8 cellular contexts compared by ENCODE assay signal in genomic region chr2:58428553-58429284, GRCh38.
DNase-seq lines count a peak whose midpoint lies in the region; ATAC-seq and TF ChIP-seq lines count a peak whose summit lies in the region.

No MANE protein-coding gene starts in this region.

- no peak overlapping the region; the same call in 1 of the 2 replicates for H3K4me3 ChIP-seq in IMR-90 (ENCODE audit: insufficient read depth, low read depth, low read length)

- peaks cover 7% of the 10 kb centered on the region for H3K27me3 ChIP-seq in IMR-90 (ENCODE audit: control insufficient read depth, insufficient read depth, low read length)

- H3K23ac ChIP-seq in IMR-90 (ENCODE audit: low read depth, low read length): no peak overlapping the region

- ATAC-seq in activated CD8-positive, alpha-beta memory T cell treated with anti-CD3 and anti-CD28 coated beads, Interleukin-2, amount 10 ng/mL, durations not matched to agents 7 days and 5 days: no peak
- ATAC-seq in IMR-90 (ENCODE audit: low read depth): no peak

- dilution Hi-C loops in IMR-90 (cut with HindIII; ENCODE audit: low sequenced_read_pairs, unreplicated experiment): no loop called here

- no peak overlapping the region for H4K5ac ChIP-seq in IMR-90 (ENCODE audit: low read depth, low read length)

- no peaks in the 10 kb centered on the region for H3K9me3 ChIP-seq in IMR-90 (ENCODE audit: control insufficient read depth, insufficient read depth, low read length)

- H3K36me3 Mint-ChIP-seq in activated CD8-positive, alpha-beta memory T cell treated with anti-CD3 and anti-CD28 coated beads, Interleukin-2, amount 10 ng/mL, durations not matched to agents 7 days and 5 days: no peaks in the 10 kb centered on the region

- no peak overlapping the region for H4K8ac ChIP-seq in IMR-90 (ENCODE audit: low read depth in 2 of 2, low read length in 2 of 2)

- H3K18ac ChIP-seq in IMR-90 (ENCODE audit: low read depth, low read length): no peak overlapping the region

- no peak overlapping the region for H3K27ac Mint-ChIP-seq in activated CD8-positive, alpha-beta memory T cell treated with anti-CD3 and anti-CD28 coated beads, Interleukin-2, amount 10 ng/mL, durations not matched to agents 7 days and 5 days

- H2AFZ ChIP-seq in IMR-90 (replicated peaks; ENCODE audit: low read length, poor library complexity): peak overlapping the region; percentile 38

- no peak overlapping the region; the same call in 1 of the 2 replicates for H3K4me2 ChIP-seq in IMR-90 (ENCODE audit: low read depth, low read length)

- no peak overlapping the region for H4K91ac ChIP-seq in IMR-90 (ENCODE audit: insufficient read depth, low read depth, low read length)

- H3K56ac ChIP-seq in IMR-90 (ENCODE audit: extremely low read depth, insufficient read depth, low read length): no peak overlapping the region

- DNase-seq in activated CD8-positive, alpha-beta memory T cell treated with anti-CD3 and anti-CD28 coated beads, Interleukin-2, amount 10 ng/mL, durations not matched to agents 7 days and 5 days: no peak
- DNase-seq in activated CD8-positive, alpha-beta memory T cell treated with anti-CD3 and anti-CD28 coated beads, Interleukin-2, amount 50 U/mL, for 48 hours: no peak
- DNase-seq in IMR-90 (no peak), caudate nucleus (lab: John Stamatoyannopoulos, UW) (peak in 56 of 61 donors; percentile 9 to 83 (median 66)), midbrain (lab: John Stamatoyannopoulos, UW) (peak; percentile 72), CD1c-positive myeloid dendritic cell (ENCODE audit: extremely low spot score) (no peak), G401 (ENCODE audit: low spot score) (no peak), AG08396 (ENCODE audit: low spot score) (no peak)

- no peak overlapping the region for H3K14ac ChIP-seq in IMR-90 (replicated peaks; ENCODE audit: low read depth, low read length)

- H3K9ac ChIP-seq in IMR-90 (ENCODE audit: low read depth, low read length): no peak overlapping the region

- no peak for TF ChIP-seq CTCF in IMR-90 (conservative IDR thresholded peaks at IDR 0.05; ENCODE audit: low read depth, low read length)

- no peak overlapping the region for H2BK5ac ChIP-seq in IMR-90 (ENCODE audit: low read depth, low read length, poor library complexity, severe bottlenecking)

- H3K79me1 ChIP-seq in IMR-90 (ENCODE audit: low read depth in 1 of 2, low read length in 2 of 2): no peaks in the 10 kb centered on the region

- no TSS peak for BruUV-seq in IMR-90 (replicated peaks; lab: Mats Ljungman, UMichigan)

- no peaks in the 10 kb centered on the region for H3K36me3 ChIP-seq in IMR-90 (ENCODE audit: control insufficient read depth, insufficient read depth, low read length)

- no peaks in the 10 kb centered on the region for H4K20me1 ChIP-seq in IMR-90 (ENCODE audit: insufficient read depth, low read length)

- H2BK15ac ChIP-seq in IMR-90 (ENCODE audit: low read depth, low read length): no peak overlapping the region

- H3K4me3 Mint-ChIP-seq in activated CD8-positive, alpha-beta memory T cell treated with anti-CD3 and anti-CD28 coated beads, Interleukin-2, amount 10 ng/mL, durations not matched to agents 7 days and 5 days: peak overlapping the region; percentile 30

- H3K9me3 Mint-ChIP-seq in activated CD8-positive, alpha-beta memory T cell treated with anti-CD3 and anti-CD28 coated beads, Interleukin-2, amount 10 ng/mL, durations not matched to agents 7 days and 5 days (ENCODE audit: low read depth): no peaks in the 10 kb centered on the region

- no peak overlapping the region for H3K4ac ChIP-seq in IMR-90 (ENCODE audit: low read depth, low read length)

- POLR2A ChIA-PET in IMR-90 (lab: Charles Lee; ENCODE audit: unreplicated experiment): interaction anchor here (0.6 kb wide), 1 partner anchor 1836 kb away, joined by 5 read pairs; no protein-coding TSS in a partner anchor

- no peaks in the 10 kb centered on the region for H3K9me1 ChIP-seq in IMR-90 (ENCODE audit: insufficient read depth, low read length)

- H3K27ac ChIP-seq in IMR-90 (ENCODE audit: insufficient read depth, low read length) (no peak overlapping the region), caudate nucleus (ENCODE audit: low read depth, low read length) (peak overlapping the region; percentile 98)

- no peak overlapping the region for H2BK20ac ChIP-seq in IMR-90 (ENCODE audit: low read depth, low read length)

- intact Hi-C loops in IMR-90 (cut with micrococcal nuclease): no loop called here

- no peaks in the 10 kb centered on the region for H3K4me1 ChIP-seq in IMR-90 (ENCODE audit: control insufficient read depth, insufficient read depth, low read length)

- TF ChIP-seq RAD21 in IMR-90 (IDR thresholded peaks at IDR 0.05; ENCODE audit: low read length): no peak

- in situ Hi-C loops in IMR-90 (cut with MboI; ENCODE audit: low sequenced_read_pairs): loop anchor here (25.0 kb wide), 1 partner anchor 291 kb away; no protein-coding TSS in a partner anchor
- in situ Hi-C loops in G401 (cut with HindIII; ENCODE audit: low sequenced_read_pairs): no loop called here

- H2AK5ac ChIP-seq in IMR-90 (ENCODE audit: low read depth, low read length): no peak overlapping the region

- H3K27me3 Mint-ChIP-seq in activated CD8-positive, alpha-beta memory T cell treated with anti-CD3 and anti-CD28 coated beads, Interleukin-2, amount 10 ng/mL, durations not matched to agents 7 days and 5 days: peaks cover 62% of the 10 kb centered on the region

- H2AK9ac ChIP-seq in IMR-90 (replicated peaks; ENCODE audit: low read depth, low read length, poor library complexity): no peak overlapping the region

- H3K4me1 Mint-ChIP-seq in activated CD8-positive, alpha-beta memory T cell treated with anti-CD3 and anti-CD28 coated beads, Interleukin-2, amount 10 ng/mL, durations not matched to agents 7 days and 5 days: peaks cover 6% of the 10 kb centered on the region

- 0% methylated on average over 5 of the region's 43 CpGs; no CpG with 5 or more reads in 1 of the 2 experiments for WGBS in IMR-90 (ENCODE audit: extremely low coverage in 2 of 2, insufficient read length in 1 of 2), 2 experiments

- no peak for TF ChIP-seq POLR2A in IMR-90 (IDR thresholded peaks at IDR 0.05; ENCODE audit: low read depth, low read length)

- H2BK120ac ChIP-seq in IMR-90 (ENCODE audit: low read depth, low read length): no peak overlapping the region

- CTCF ChIA-PET in activated CD8-positive, alpha-beta memory T cell treated with anti-CD3 and anti-CD28 coated beads, Interleukin-2, amount 10 ng/mL, durations not matched to agents 7 days and 5 days (lab: Charles Lee): no interaction called here
- CTCF ChIA-PET in IMR-90 (lab: Yijun Ruan, JAX): no interaction called here

TF ChIP-seq in IMR-90, 13 proteins besides CTCF, POLR2A, EP300 and RAD21:
- no peak for TF ChIP-seq RFX5 (IDR thresholded peaks at IDR 0.05; ENCODE audit: low read depth, low read length)
- TF ChIP-seq RCOR1 (IDR thresholded peaks at IDR 0.05; ENCODE audit: insufficient replicate concordance, low read length): no peak
- no peak for TF ChIP-seq SMC3 (IDR thresholded peaks at IDR 0.05; ENCODE audit: low read depth, low read length)
- TF ChIP-seq CEBPB (IDR thresholded peaks at IDR 0.05; ENCODE audit: low read depth, low read length): no peak
- no peak for TF ChIP-seq MAZ (IDR thresholded peaks at IDR 0.05; ENCODE audit: borderline replicate concordance, low read depth, low read length)
- TF ChIP-seq USF2 (IDR thresholded peaks at IDR 0.05; ENCODE audit: low read depth, low read length): no peak
- no peak for TF ChIP-seq CHD1 (IDR thresholded peaks at IDR 0.05; ENCODE audit: low read depth, low read length)
- no peak for TF ChIP-seq MXI1 (IDR thresholded peaks at IDR 0.05; ENCODE audit: borderline replicate concordance, low read depth, low read length)
- TF ChIP-seq BHLHE40 (IDR thresholded peaks at IDR 0.05; ENCODE audit: low read depth, low read length): no peak

Comparison
In these comparisons a context has a peak if more than half of its experiments do, and no peak if none do; other contexts are left out.
1. DNase-seq: peak in caudate nucleus (56 of 61) and midbrain (single experiment); none in activated CD8-positive, alpha-beta memory T cell treated with anti-CD3 and anti-CD28 coated beads, Interleukin-2, amount 10 ng/mL, durations not matched to agents 7 days and 5 days (single experiment), activated CD8-positive, alpha-beta memory T cell treated with anti-CD3 and anti-CD28 coated beads, Interleukin-2, amount 50 U/mL, for 48 hours (single experiment), IMR-90 (single experiment), CD1c-positive myeloid dendritic cell (single experiment), G401 (single experiment) and AG08396 (single experiment).